In the genomic region with DNA sequence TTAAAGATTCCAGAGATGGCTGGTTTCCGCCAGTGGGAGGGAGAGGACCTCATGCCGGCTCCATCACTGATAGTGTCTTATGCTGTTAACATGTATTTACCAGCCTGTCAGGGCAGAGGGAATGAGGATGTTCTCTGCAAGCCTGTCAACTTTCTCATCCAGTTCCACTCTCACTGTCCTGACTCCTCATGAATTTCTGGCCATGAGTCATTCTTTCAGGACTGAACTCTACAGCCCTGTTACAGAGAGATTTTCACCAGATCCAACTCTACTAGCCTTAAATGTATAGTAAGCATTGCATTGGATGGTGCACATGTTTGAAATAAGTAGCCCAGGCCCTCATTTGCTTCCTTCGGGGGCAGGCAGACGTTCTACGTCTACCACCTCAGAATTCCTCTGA, we compare ENCODE assay signal across 26 cellular contexts.
DNase-seq lines count a peak whose midpoint lies in the region; ATAC-seq, FAIRE-seq and TF ChIP-seq lines count a peak whose summit lies in the region.
"Had no signal": no experiment of that assay in that cellular context is flagged by ENCODE, and none has a peak within 500 bp of the region (broad histone marks: within the 10 kb centered on the region; RNA-seq: fewer than 3 reads in every experiment).

No MANE protein-coding gene starts in this region.

- no peaks in the 10 kb centered on the region for H3K36me3 ChIP-seq in bronchial epithelial cell (ENCODE audit: control insufficient read depth, insufficient read depth, low read length)
- H3K36me3 ChIP-seq in mesenchymal stem cell (ENCODE audit: control insufficient read depth in 1 of 2, insufficient read depth in 2 of 2, low read depth in 1 of 2, low read length in 2 of 2), result no peaks in the 10 kb centered on the region
- H3K36me3 ChIP-seq in mucosa of descending colon (ENCODE audit: low read depth), result no peaks in the 10 kb centered on the region
- H3K36me3 ChIP-seq in thyroid gland, result no peaks in the 10 kb centered on the region
- H3K36me3 ChIP-seq: HAP-1, left ventricle myocardium inferior, neural progenitor cell, SJCRH30 had no signal

- DNase-seq in EL (peak; percentile 86), LHCN-M2 (ENCODE audit: low read depth) (peak; percentile 27), bronchial epithelial cell (ENCODE audit: low read depth) (peak; percentile 43), mesenchymal stem cell (no peak), mucosa of descending colon (no peak), thyroid gland (no peak), foreskin melanocyte (no peak)
- DNase-seq: ACHN; activated CD4-positive, alpha-beta T cell treated with anti-CD3 and anti-CD28 coated beads, Interleukin-2, amount 10 ng/mL, durations not matched to agents 7 days and 5 days; CD4-positive, alpha-beta T cell; DMS 273 treated with DMSO at 0.1 percent for 48 hours; erythroblast; GF-D8; left ventricle myocardium inferior; NCI-H187; OCI-M1; psoas muscle; SJCRH30; stimulated activated CD4-positive, alpha-beta T cell treated with anti-CD3 and anti-CD28 coated beads, Interleukin-1b, Interleukin-23, amount 100 ng/mL, for 48 hours had no signal

- H3K79me1 ChIP-seq in mesenchymal stem cell (replicated peaks; ENCODE audit: low read length, poor library complexity, severe bottlenecking), result no peaks in the 10 kb centered on the region

- H3K9me3 ChIP-seq in mesenchymal stem cell (ENCODE audit: control insufficient read depth, low read length) (no peaks in the 10 kb centered on the region), mucosa of descending colon (no peaks in the 10 kb centered on the region), thyroid gland (no peaks in the 10 kb centered on the region)
- H3K9me3 ChIP-seq: HAP-1, left ventricle myocardium inferior, psoas muscle, SJCRH30 had no signal

- H3K18ac ChIP-seq in mesenchymal stem cell (ENCODE audit: low read depth in 1 of 2, low read length in 2 of 2), result no peak overlapping the region

- intact Hi-C loops in mucosa of descending colon (cut with DNase I, micrococcal nuclease), result no loop called here
- intact Hi-C loops in thyroid gland (cut with DNase I), result loop anchor here (10.0 kb wide), 2 partner anchors 491 to 551 kb away; no protein-coding TSS in a partner anchor

- no peak for ATAC-seq in mucosa of descending colon
- ATAC-seq in activated CD4-positive, CD25-positive, alpha-beta regulatory T cell treated with anti-CD3 and anti-CD28 coated beads, Interleukin-2, amount 50 U/mL, for 24 hours, result no peak
- ATAC-seq: activated naive CD4-positive, alpha-beta T cell treated with anti-CD3 and anti-CD28 coated beads, Interleukin-2, amount 50 U/mL, for 72 hours; psoas muscle had no signal

- no peak overlapping the region for H2BK15ac ChIP-seq in mesenchymal stem cell (ENCODE audit: low read depth, poor library complexity, severe bottlenecking)

- no peak overlapping the region for H2BK5ac ChIP-seq in mesenchymal stem cell (ENCODE audit: low read depth, low read length, poor library complexity, severe bottlenecking)

- H4K91ac ChIP-seq in mesenchymal stem cell (ENCODE audit: low read length), result no peak overlapping the region

- H3K4me1 ChIP-seq in mesenchymal stem cell (ENCODE audit: control insufficient read depth, insufficient read depth, low read depth, low read length) (peaks cover 2% of the 10 kb centered on the region), mucosa of descending colon (ENCODE audit: low read depth) (no peaks in the 10 kb centered on the region), thyroid gland (no peaks in the 10 kb centered on the region)
- H3K4me1 ChIP-seq: HAP-1, left ventricle myocardium inferior, neural progenitor cell, psoas muscle, SJCRH30 had no signal

- no peak overlapping the region for H2BK120ac ChIP-seq in mesenchymal stem cell (ENCODE audit: low read depth, low read length)

- no peak overlapping the region for H2AFZ ChIP-seq in mesenchymal stem cell (ENCODE audit: low read depth, low read length)
- H2AFZ ChIP-seq: neural progenitor cell had no signal

- no peak overlapping the region for H3K14ac ChIP-seq in mesenchymal stem cell (ENCODE audit: low read length in 2 of 2)

- H3K23ac ChIP-seq in mesenchymal stem cell (ENCODE audit: low read length in 2 of 2), result no peak overlapping the region

- TF ChIP-seq POLR2A in thyroid gland (IDR thresholded peaks at IDR 0.05), result no peak

- H3K9ac ChIP-seq in mesenchymal stem cell (ENCODE audit: low read length), result no peak overlapping the region
- H3K9ac ChIP-seq: KMS-11, neural progenitor cell had no signal

- no peak overlapping the region for H3K4ac ChIP-seq in mesenchymal stem cell (ENCODE audit: low read depth in 1 of 2, low read length in 2 of 2)

- H2BK12ac ChIP-seq in mesenchymal stem cell (ENCODE audit: low read length in 2 of 2), result no peak overlapping the region

- no peaks in the 10 kb centered on the region for H3K27me3 ChIP-seq in bronchial epithelial cell (ENCODE audit: control insufficient read depth, insufficient read depth, low read length)
- no peaks in the 10 kb centered on the region for H3K27me3 ChIP-seq in mesenchymal stem cell (ENCODE audit: control insufficient read depth in 1 of 2, insufficient read depth in 1 of 2, low read length in 2 of 2)
- H3K27me3 ChIP-seq in thyroid gland, result no peaks in the 10 kb centered on the region
- H3K27me3 ChIP-seq: neural progenitor cell had no signal

- H3K27ac ChIP-seq in mesenchymal stem cell (ENCODE audit: low read length, poor library complexity, severe bottlenecking), result peak overlapping the region; percentile 50
- H3K27ac ChIP-seq in thyroid gland, result no peak overlapping the region
- H3K27ac ChIP-seq: KMS-11, left ventricle myocardium inferior, neural progenitor cell, psoas muscle, SJCRH30, skin epidermis had no signal

- TF ChIP-seq CTCF in bronchial epithelial cell (IDR thresholded peaks at IDR 0.05; ENCODE audit: insufficient read depth, low read length, severe bottlenecking) (no peak), mucosa of descending colon (IDR thresholded peaks at IDR 0.05) (no peak), thyroid gland (IDR thresholded peaks at IDR 0.05) (no peak)

- no peak overlapping the region for H3K4me3 ChIP-seq in bronchial epithelial cell (ENCODE audit: low read depth, low read length)
- no peak overlapping the region for H3K4me3 ChIP-seq in mesenchymal stem cell (ENCODE audit: insufficient read depth in 1 of 2, low read depth in 1 of 2, low read length in 2 of 2)
- no peak overlapping the region for H3K4me3 ChIP-seq in mucosa of descending colon
- H3K4me3 ChIP-seq in thyroid gland (replicated peaks in 1 of 3), result no peak overlapping the region
- H3K4me3 ChIP-seq: HAP-1, left ventricle myocardium inferior, neural progenitor cell, psoas muscle, SJCRH30, skin epidermis had no signal

- peak; percentile 7 for FAIRE-seq in bronchial epithelial cell (lab: Jason Lieb, UNC)
- FAIRE-seq: urothelium cell line had no signal

- no peak overlapping the region for H2AK5ac ChIP-seq in mesenchymal stem cell (ENCODE audit: low read length, severe bottlenecking)

- no peak overlapping the region for H3K4me2 ChIP-seq in mesenchymal stem cell (ENCODE audit: low read length, poor library complexity, severe bottlenecking)
- H3K4me2 ChIP-seq: KMS-11, neural progenitor cell had no signal

- H4K8ac ChIP-seq in mesenchymal stem cell (ENCODE audit: low read length), result no peak overlapping the region

- 83% methylated on average over 5 of the region's 5 CpGs for WGBS in mesenchymal stem cell
- 95 to 98% methylated on average over 5 of the region's 5 CpGs for WGBS in thyroid gland, 2 donors

Comparison
In these comparisons a context has a peak if more than half of its experiments do, and no peak if none do; other contexts are left out.
1. DNase-seq: peak in EL (single experiment), LHCN-M2 (single experiment) and bronchial epithelial cell (single experiment); none in mesenchymal stem cell (single experiment), mucosa of descending colon (0 of 3), thyroid gland (0 of 2) and foreskin melanocyte (single experiment).